18 cellular contexts compared by ENCODE assay signal in the genomic region with DNA sequence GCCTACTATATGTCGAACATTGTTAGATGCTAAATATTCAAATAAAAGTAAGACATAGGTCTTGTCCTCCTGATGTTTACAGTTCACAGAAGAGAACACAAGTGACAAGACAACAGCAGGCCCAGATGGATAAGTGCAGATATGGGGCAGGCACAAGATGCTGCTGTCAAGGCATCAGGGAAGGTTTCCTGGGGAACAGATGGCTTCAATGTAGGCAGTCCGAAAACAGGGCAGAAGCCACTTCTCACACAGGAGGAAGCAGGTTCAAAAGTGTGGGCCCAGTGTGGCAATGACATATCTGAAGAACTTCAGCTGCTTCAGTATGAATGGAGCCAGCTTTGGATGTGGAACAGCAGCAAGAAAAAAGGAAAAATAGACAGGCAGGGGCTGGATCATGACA. TPM values are rescaled to one million over a fixed set of nuclear protein-coding genes. Genes with fewer than 3 reads are reported as not detected.
A peak's percentile ranks its signal among the peaks of the same experiment; 100 is the strongest.
DNase-seq lines count a peak whose midpoint lies in the region; ATAC-seq and TF ChIP-seq lines count a peak whose summit lies in the region.
"Had no signal": no experiment of that assay in that cellular context is flagged by ENCODE, and none has a peak within 500 bp of the region (broad histone marks: within the 10 kb centered on the region; RNA-seq: fewer than 3 reads in every experiment).

No MANE protein-coding gene starts in this region.

- H3K4me1 ChIP-seq in neuronal stem cell (ENCODE audit: control insufficient read depth in 2 of 2, insufficient read depth in 1 of 2, low read depth in 1 of 2, low read length in 2 of 2), result no peaks in the 10 kb centered on the region
- H3K4me1 ChIP-seq: HAP-1 had no signal

- no peaks in the 10 kb centered on the region for H3K9me3 ChIP-seq in neuronal stem cell (replicated peaks in 1 of 2; ENCODE audit: control insufficient read depth in 2 of 2, insufficient read depth in 1 of 2, low read depth in 1 of 2, low read length in 2 of 2)
- H3K9me3 ChIP-seq: HAP-1 had no signal

- ATAC-seq in Right ventricle myocardium superior (ENCODE audit: poor library complexity), result no peak
- ATAC-seq: GM12878 had no signal

- in situ Hi-C loops in G401 (cut with HindIII; ENCODE audit: low sequenced_read_pairs) (no loop called here), GM13977 (cut with MboI; ENCODE audit: low pct_unique_long_range_greater_than_20kb, low sequenced_read_pairs, unreplicated experiment) (no loop called here)

- no peak overlapping the region for H4K8ac ChIP-seq in neuronal stem cell (ENCODE audit: low read depth, low read length)

- H3K4me2 ChIP-seq in neuronal stem cell (ENCODE audit: insufficient read depth, low read length, poor library complexity, severe bottlenecking), result no peak overlapping the region

- no peak overlapping the region for H2AFZ ChIP-seq in neuronal stem cell (ENCODE audit: low read length)
- H2AFZ ChIP-seq: GM23248 had no signal

- H3K18ac ChIP-seq in neuronal stem cell (ENCODE audit: low read length), result no peak overlapping the region

- H3K4ac ChIP-seq in neuronal stem cell (ENCODE audit: low read length), result no peak overlapping the region

- no CpG with 5 or more reads among the region's 2 CpGs for WGBS in neuronal stem cell (ENCODE audit: extremely low coverage in 2 of 2, insufficient read length in 2 of 2, insufficient replicate concordance in 1 of 2), 2 donors

- no peak overlapping the region for H4K91ac ChIP-seq in neuronal stem cell (ENCODE audit: low read depth, low read length, poor library complexity)

- H3K23ac ChIP-seq in neuronal stem cell (ENCODE audit: low read depth, low read length, poor library complexity), result no peak overlapping the region

- no peak overlapping the region for H2BK5ac ChIP-seq in neuronal stem cell (ENCODE audit: low read length)

- H3K9ac ChIP-seq in neuronal stem cell (ENCODE audit: low read depth, low read length, poor library complexity), result peak overlapping the region; percentile 36
- H3K9ac ChIP-seq: BLaER1 treated with 17β-estradiol and CSF1 and Interleukin-3, amounts not matched to agents 10 nM and 100 nM; GM23248 had no signal

- H2AK5ac ChIP-seq in neuronal stem cell (ENCODE audit: low read depth, low read length), result no peak overlapping the region

- peak; percentile 17 to 35 for DNase-seq in NCI-H524 (lab: John Stamatoyannopoulos, UW)
- no peak for DNase-seq in NCI-H524 treated with DMSO at 0.1 percent for 48 hours (lab: John Stamatoyannopoulos, UW)
- peak; percentile 89 for DNase-seq in G401 (ENCODE audit: low spot score)
- peak; percentile 48 for DNase-seq in cerebellum (ENCODE audit: low spot score)
- no peak for DNase-seq in neuronal stem cell (ENCODE audit: low spot score)
- no peak for DNase-seq in Right ventricle myocardium superior
- no peak for DNase-seq in GM13977 (ENCODE audit: low spot score)
- DNase-seq: 8988T; CD4-positive, CD25-positive, alpha-beta regulatory T cell; CD8-positive, alpha-beta memory T cell; COR-L47; DMS153; DMS79; GM23248 had no signal

- peaks cover 0 to 40% (median 0%) of the 10 kb centered on the region in 3 experiments for H3K27me3 ChIP-seq in neuronal stem cell (ENCODE audit: control insufficient read depth in 3 of 3, insufficient read depth in 3 of 3, low read depth in 1 of 3, low read length in 3 of 3)

- no peak overlapping the region for H3K14ac ChIP-seq in neuronal stem cell (ENCODE audit: low read length)

- TF ChIP-seq CTCF in GM13977 (IDR thresholded peaks at IDR 0.05; ENCODE audit: extremely low read depth, insufficient read depth, missing control alignments), result no peak

- no peak overlapping the region for H2BK12ac ChIP-seq in neuronal stem cell (ENCODE audit: low read length)

- H2BK120ac ChIP-seq in neuronal stem cell (ENCODE audit: low read depth, low read length), result no peak overlapping the region

- no peaks in the 10 kb centered on the region for H3K79me1 ChIP-seq in neuronal stem cell (ENCODE audit: low read depth, low read length)

- no peak overlapping the region for H2BK15ac ChIP-seq in neuronal stem cell (ENCODE audit: low read length)

- H3K36me3 ChIP-seq in neuronal stem cell (replicated peaks in 1 of 2; ENCODE audit: control insufficient read depth in 2 of 2, insufficient read depth in 2 of 2, low read length in 2 of 2), result no peaks in the 10 kb centered on the region
- H3K36me3 ChIP-seq: BLaER1 treated with 17β-estradiol and CSF1 and Interleukin-3, amounts not matched to agents 10 nM and 100 nM; HAP-1 had no signal

- H3K4me3 ChIP-seq in neuronal stem cell (ENCODE audit: low read length in 2 of 2), result no peak overlapping the region
- H3K4me3 ChIP-seq: BLaER1 treated with 17β-estradiol and CSF1 and Interleukin-3, amounts not matched to agents 10 nM and 100 nM; GM12878; GM23248; HAP-1 had no signal

- intact Hi-C loops in Right ventricle myocardium superior (cut with DNase I), result no loop called here

- H3K27ac ChIP-seq in neuronal stem cell (replicated peaks; ENCODE audit: low read length), result no peak overlapping the region
- H3K27ac ChIP-seq: BLaER1 treated with 17β-estradiol and CSF1 and Interleukin-3, amounts not matched to agents 10 nM and 100 nM; GM23248 had no signal

RNA-seq across cellular contexts. Expression of gene HLA-DPB1, which starts 32.5 kb away (rescaled TPM):
- total RNA-seq in G401 (2014; rRNA removed; shearing (Covaris generic)), result not detected in 2 replicates
- total RNA-seq in cerebellum (1.8 TPM), Right ventricle myocardium superior (29.8 TPM)
- 45.7 TPM for polyA plus RNA-seq in neuronal stem cell (2013, experiment 1 of 2)
- polyA plus RNA-seq in neuronal stem cell (2013, experiment 2 of 2), result 42.1 TPM
- total RNA-seq: HT-29 had no signal

RNA-seq across cellular contexts. Expression of gene HLA-DPA1, which starts 34.9 kb away (rescaled TPM):
- total RNA-seq in G401 (2014; rRNA removed; shearing (Covaris generic)), result not detected in 2 replicates
- 1.9 TPM for total RNA-seq in cerebellum
- polyA plus RNA-seq in neuronal stem cell (2013, experiment 1 of 2), result 2.2 TPM
- polyA plus RNA-seq in neuronal stem cell (2013, experiment 2 of 2), result 2.2 TPM
- total RNA-seq in Right ventricle myocardium superior, result 34.1 TPM
- total RNA-seq: HT-29 had no signal

Comparison
In these comparisons a context has a peak if more than half of its experiments do, and no peak if none do; other contexts are left out.
1. DNase-seq: peak in NCI-H524 (2 of 2), G401 (single experiment) and cerebellum (single experiment); none in NCI-H524 treated with DMSO at 0.1 percent for 48 hours (single experiment), neuronal stem cell (single experiment), Right ventricle myocardium superior (single experiment) and GM13977 (single experiment).
2. RNA of gene HLA-DPB1, which starts 32.5 kb away (total RNA-seq): 29.8 TPM in Right ventricle myocardium superior (single experiment); 1.8 TPM in cerebellum (single experiment) and not detected in G401; every median in the first group is over 10 times any median in the second.
3. RNA of gene HLA-DPA1, which starts 34.9 kb away (total RNA-seq): 34.1 TPM in Right ventricle myocardium superior (single experiment); 1.9 TPM in cerebellum (single experiment) and not detected in G401; every median in the first group is over 10 times any median in the second.